Comparison of ENCODE assay signal across 18 cellular contexts in the genomic region with DNA sequence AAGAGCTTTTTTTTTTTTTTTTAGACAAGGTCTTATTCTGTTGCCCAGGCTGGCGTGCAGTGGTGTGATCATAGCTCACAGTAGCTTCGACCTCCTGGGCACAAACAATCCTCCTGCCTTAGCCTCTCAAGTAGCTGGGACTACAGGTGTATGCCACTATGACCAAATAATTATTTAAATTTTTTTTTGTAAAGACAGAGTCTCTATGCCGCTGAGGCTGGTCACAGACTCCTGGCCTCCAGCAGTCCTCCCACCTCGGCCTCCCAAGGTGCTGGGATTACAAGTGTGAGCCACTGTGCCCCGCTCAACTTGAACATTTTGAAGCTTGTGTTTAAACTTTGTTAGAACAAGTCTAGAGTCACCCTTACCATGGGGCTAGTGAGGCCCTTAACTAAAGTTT. TPM values are rescaled to one million over a fixed set of nuclear protein-coding genes. Genes with fewer than 3 reads are reported as not detected.
DNase-seq lines count a peak whose midpoint lies in the region; ATAC-seq, FAIRE-seq and TF ChIP-seq lines count a peak whose summit lies in the region.
"Had no signal": no experiment of that assay in that cellular context is flagged by ENCODE, and none has a peak within 500 bp of the region (broad histone marks: within the 10 kb centered on the region; RNA-seq: fewer than 3 reads in every experiment).

No MANE protein-coding gene starts in this region.

- H4K20me1 ChIP-seq in GM12878 (ENCODE audit: control insufficient read depth, insufficient read depth): no peaks in the 10 kb centered on the region

- peak overlapping the region; percentile 56 for H3K4me2 ChIP-seq in GM12878 (ENCODE audit: control insufficient read depth, insufficient read depth)

- peaks cover 7% of the 10 kb centered on the region for H3K9me3 Mint-ChIP-seq in activated T-cell treated with anti-CD3 and anti-CD28 coated beads, Interleukin-2, amount 50 U/mL, for 4 hours
- H3K9me3 Mint-ChIP-seq in stimulated activated memory B cell treated with anti-CD40 and anti-IgM and Interleukin-4, amounts not matched to agents 10 μg/mL and 1 μg/mL and 100 μg/mL, for 72 hours: no peaks in the 10 kb centered on the region

- no peaks in the 10 kb centered on the region for H3K27me3 Mint-ChIP-seq in activated T-cell treated with anti-CD3 and anti-CD28 coated beads, Interleukin-2, amount 50 U/mL, for 4 hours (ENCODE audit: low read depth)
- no peaks in the 10 kb centered on the region for H3K27me3 Mint-ChIP-seq in stimulated activated memory B cell treated with anti-CD40 and anti-IgM and Interleukin-4, amounts not matched to agents 10 μg/mL and 1 μg/mL and 100 μg/mL, for 72 hours

- POLR2A ChIA-PET in GM12878 (lab: Charles Lee): interaction anchor here (0.7 to 8.8 kb wide), 9 partner anchors 12 to 374 kb away, joined by 3 to 371 read pairs (median 5); a partner anchor contains a TSS

- no peak for TF ChIP-seq CTCF in GM12878 (IDR thresholded peaks at IDR 0.05 in 2 of 3, conservative IDR thresholded peaks at IDR 0.05 in 1 of 3; ENCODE audit: control insufficient read depth in 2 of 3, extremely low read depth in 1 of 3, insufficient read depth in 1 of 3, low read depth in 3 of 3, low read length in 3 of 3)

- peak; percentile 22 to 25 for DNase-seq in activated T-cell treated with anti-CD3 and anti-CD28 coated beads, Interleukin-2, amount 50 U/mL, for 48 hours
- DNase-seq in activated T-cell treated with anti-CD3 and anti-CD28 coated beads, Interleukin-2, amount 50 U/mL, for 4 hours: no peak
- DNase-seq in NAMALWA (ENCODE audit: low spot score) (peak; percentile 22), GM12878 (ENCODE audit: low read depth, low spot score) (no peak), iPS-NIHi7 (ENCODE audit: extremely low spot score) (no peak), posterior cingulate gyrus (no peak)
- no peak for DNase-seq in effector CD4-positive, alpha-beta T cell
- DNase-seq: ACHN, brain microvascular endothelial cell, foreskin keratinocyte, IMR-90, NCI-H1417, sigmoid colon had no signal

- peaks cover 86% of the 10 kb centered on the region for H3K4me1 ChIP-seq in GM12878 (ENCODE audit: control insufficient read depth, insufficient read depth, low read length)

- no peak for ATAC-seq in activated T-cell treated with anti-CD3 and anti-CD28 coated beads, Interleukin-2, amount 50 U/mL, for 4 hours
- no peak for ATAC-seq in GM12878
- no peak for ATAC-seq in stimulated activated memory B cell treated with anti-CD40 and anti-IgM and Interleukin-4, amounts not matched to agents 10 μg/mL and 1 μg/mL and 100 μg/mL, for 72 hours
- ATAC-seq: foreskin keratinocyte had no signal

- CTCF ChIA-PET in GM12878 (lab: Yijun Ruan, JAX): interaction anchor here (0.6 to 8.9 kb wide), 10 partner anchors 12 to 188 kb away, joined by 3 to 239 read pairs (median 6); a partner anchor contains a TSS

- in situ Hi-C loops in GM12878 (cut with MboI): no loop called here

- no peak overlapping the region for H3K4me3 ChIP-seq in GM12878
- H3K4me3 ChIP-seq: lung, sigmoid colon had no signal

- H3K9me3 ChIP-seq in GM12878 (replicated peaks; ENCODE audit: control insufficient read depth, insufficient read depth, low read length): no peaks in the 10 kb centered on the region
- H3K9me3 ChIP-seq: sigmoid colon had no signal

- peaks cover 18% of the 10 kb centered on the region for H3K79me2 ChIP-seq in GM12878 (ENCODE audit: control insufficient read depth, insufficient read depth, low read length)

- H3K27me3 ChIP-seq in GM12878 (replicated peaks in 1 of 2; ENCODE audit: control insufficient read depth in 2 of 2, insufficient read depth in 2 of 2, low read length in 1 of 2): no peaks in the 10 kb centered on the region
- H3K27me3 ChIP-seq: brain microvascular endothelial cell, foreskin keratinocyte, sigmoid colon had no signal

- RAD21 ChIA-PET in GM12878 (lab: Charles Lee; ENCODE audit: unreplicated experiment): interaction anchor here (1.2 to 9.9 kb wide), 15 partner anchors 11 to 382 kb away, joined by 5 to 542 read pairs (median 10); a partner anchor contains a TSS

- H3K4me3 Mint-ChIP-seq in activated T-cell treated with anti-CD3 and anti-CD28 coated beads, Interleukin-2, amount 50 U/mL, for 4 hours: no peak overlapping the region
- H3K4me3 Mint-ChIP-seq in stimulated activated memory B cell treated with anti-CD40 and anti-IgM and Interleukin-4, amounts not matched to agents 10 μg/mL and 1 μg/mL and 100 μg/mL, for 72 hours: no peak overlapping the region
- H3K4me3 Mint-ChIP-seq: neural crest cell had no signal

- BruUV-seq in GM12878 (replicated peaks; lab: Mats Ljungman, UMichigan): no TSS peak

- SMC1A ChIA-PET in GM12878 (lab: Charles Lee; ENCODE audit: uncharacterized antibody, unreplicated experiment): interaction anchor here (1.1 to 12.4 kb wide), 23 partner anchors 10 to 380 kb away, joined by 3 to 284 read pairs (median 12); a partner anchor contains a TSS

- H3K36me3 ChIP-seq in GM12878 (ENCODE audit: control insufficient read depth in 2 of 2, insufficient read depth in 2 of 2, low read length in 1 of 2): no peaks in the 10 kb centered on the region
- H3K36me3 ChIP-seq: brain microvascular endothelial cell, sigmoid colon had no signal

- 35% methylated on average over 5 of the region's 5 CpGs for WGBS in GM12878 (ENCODE audit: insufficient coverage, insufficient replicate concordance, low lambda C conversion rate, missing lambda C conversion rate)

- intact Hi-C loops in GM12878 (cut with micrococcal nuclease; ENCODE audit: unreplicated experiment): loop anchor here (5.0 kb wide), 1 partner anchor 347 kb away; a partner anchor contains a TSS
- intact Hi-C loops in posterior cingulate gyrus (cut with DNase I): no loop called here

- H3K27ac Mint-ChIP-seq in stimulated activated memory B cell treated with anti-CD40 and anti-IgM and Interleukin-4, amounts not matched to agents 10 μg/mL and 1 μg/mL and 100 μg/mL, for 72 hours: peak overlapping the region; percentile 86

- TF ChIP-seq POLR2A in GM12878 (IDR thresholded peaks at IDR 0.05; ENCODE audit: low read depth, low read length): no peak

- H3K36me3 Mint-ChIP-seq in activated T-cell treated with anti-CD3 and anti-CD28 coated beads, Interleukin-2, amount 50 U/mL, for 4 hours (ENCODE audit: insufficient read depth): peaks cover 7% of the 10 kb centered on the region
- no peaks in the 10 kb centered on the region for H3K36me3 Mint-ChIP-seq in stimulated activated memory B cell treated with anti-CD40 and anti-IgM and Interleukin-4, amounts not matched to agents 10 μg/mL and 1 μg/mL and 100 μg/mL, for 72 hours

- peak overlapping the region; percentile 87 for H3K9ac ChIP-seq in GM12878 (ENCODE audit: control insufficient read depth, insufficient read depth, low read length)

- peaks cover 95% of the 10 kb centered on the region for H3K4me1 Mint-ChIP-seq in activated T-cell treated with anti-CD3 and anti-CD28 coated beads, Interleukin-2, amount 50 U/mL, for 4 hours (ENCODE audit: low read depth)
- peaks cover 96% of the 10 kb centered on the region for H3K4me1 Mint-ChIP-seq in stimulated activated memory B cell treated with anti-CD40 and anti-IgM and Interleukin-4, amounts not matched to agents 10 μg/mL and 1 μg/mL and 100 μg/mL, for 72 hours

- no peak for FAIRE-seq in GM12878 (lab: Jason Lieb, UNC)
- FAIRE-seq: D721Med, H54 had no signal

- no peak for TF ChIP-seq EP300 in GM12878 (IDR thresholded peaks at IDR 0.05; ENCODE audit: borderline replicate concordance in 1 of 2, control insufficient read depth in 1 of 2, low read depth in 2 of 2, low read length in 2 of 2)

- H3K27ac ChIP-seq in GM12878 (ENCODE audit: control insufficient read depth, insufficient read depth): peak overlapping the region; percentile 100
- H3K27ac ChIP-seq: brain microvascular endothelial cell, foreskin keratinocyte, sigmoid colon had no signal

- no peak for TF ChIP-seq RAD21 in GM12878 (IDR thresholded peaks at IDR 0.05; ENCODE audit: insufficient read depth, low read depth, low read length)

- no peak overlapping the region for H2AFZ ChIP-seq in GM12878 (ENCODE audit: control insufficient read depth, low read depth, low read length)

RNA-seq across cellular contexts. Expression of a gene that starts 8.6 kb away (rescaled TPM):
- total RNA-seq in activated T-cell treated with anti-CD3 and anti-CD28 coated beads, Interleukin-2, amount 50 U/mL, for 4 hours: 1 to 10 TPM; 1.2 to 2.3 (median 1.8) TPM
- total RNA-seq in GM12878 (2013; cell fraction: nucleolus; rRNA removed): 87.3 and 102 TPM in 2 replicates
- total RNA-seq in GM12878 (2014; rRNA removed): 92.1 and 115 TPM in 2 replicates
- 88.8 and 105 TPM in 2 replicates for total RNA-seq in GM12878 (2014; rRNA removed; fragmentation: Illumina TruSeq; extraction: Trizol)
- 72.1 and 95.0 TPM in 2 replicates for total RNA-seq in GM12878 (2021)
- polyA plus RNA-seq in GM12878 (2011; ENCODE audit: low read depth): 120 TPM
- 508 and 715 TPM in 2 replicates for polyA plus RNA-seq in GM12878 (2011; rRNA removed)
- 197 and 261 TPM in 2 replicates for polyA plus RNA-seq in GM12878 (2011; cell fraction: cytosol; rRNA removed)
- 117 and 171 TPM in 2 replicates for polyA plus RNA-seq in GM12878 (2011; cell fraction: nucleus; rRNA removed)
- 69.1 and 111 TPM in 2 replicates for polyA plus RNA-seq in GM12878 (2012)
- polyA plus RNA-seq in GM12878 (2014; fragmentation: Illumina TruSeq; extraction: Trizol): 124 and 170 TPM in 2 replicates
- 100 to 1,000 TPM; 151 to 216 TPM for polyA plus RNA-seq in GM12878 (2014; fragmentation: Nextera tagmentation; extraction: Ambion mirVana)
- 73.5 and 105 TPM in 2 replicates for polyA plus RNA-seq in GM12878 (2014; rRNA removed)
- polyA plus RNA-seq in GM12878 (2016; fragmentation: Nextera tagmentation; extraction: Ambion mirVana): 10 to 100 TPM; 37.1 to 39.3 TPM
- 176 and 187 TPM in 2 replicates for polyA minus RNA-seq in GM12878 (2011; rRNA and poly(A)+ RNA removed)
- polyA minus RNA-seq in GM12878 (2011; cell fraction: cytosol; rRNA and poly(A)+ RNA removed): 36.6 and 47.4 TPM in 2 replicates
- polyA minus RNA-seq in GM12878 (2011; cell fraction: nucleus; rRNA and poly(A)+ RNA removed): 123 and 150 TPM in 2 replicates
- total RNA-seq: neural crest cell had no signal

RNA-seq across cellular contexts. Expression of a gene that starts 18.5 kb away (rescaled TPM):
- total RNA-seq in activated T-cell treated with anti-CD3 and anti-CD28 coated beads, Interleukin-2, amount 50 U/mL, for 4 hours: 100 to 1,000 TPM; 127 to 158 (median 134) TPM
- 483 and 497 TPM in 2 replicates for total RNA-seq in GM12878 (2013; cell fraction: nucleolus; rRNA removed)
- total RNA-seq in GM12878 (2014; rRNA removed) (164 and 170 TPM in 2 replicates), GM12878 (2014; rRNA removed; fragmentation: Illumina TruSeq; extraction: Trizol) (187 and 196 TPM in 2 replicates), GM12878 (2021) (164 and 166 TPM in 2 replicates)
- polyA plus RNA-seq in GM12878 (2011; ENCODE audit: low read depth): 73.7 TPM
- polyA plus RNA-seq in GM12878 (2011; rRNA removed) (299 and 375 TPM in 2 replicates), GM12878 (2014; fragmentation: Illumina TruSeq; extraction: Trizol) (193 and 221 TPM in 2 replicates), GM12878 (2014; fragmentation: Nextera tagmentation; extraction: Ambion mirVana) (100 to 1,000 TPM; 149 to 200 TPM), GM12878 (2014; rRNA removed) (149 and 157 TPM in 2 replicates), GM12878 (2016; fragmentation: Nextera tagmentation; extraction: Ambion mirVana) (100 to 1,000 TPM; 162 to 179 TPM)
- polyA plus RNA-seq in GM12878 (2011; cell fraction: cytosol; rRNA removed): 278 and 313 TPM in 2 replicates
- polyA plus RNA-seq in GM12878 (2011; cell fraction: nucleus; rRNA removed): 458 and 613 TPM in 2 replicates
- polyA plus RNA-seq in GM12878 (2012): 75.3 and 147 TPM in 2 replicates
- 404 and 526 TPM in 2 replicates for polyA minus RNA-seq in GM12878 (2011; rRNA and poly(A)+ RNA removed)
- polyA minus RNA-seq in GM12878 (2011; cell fraction: cytosol; rRNA and poly(A)+ RNA removed): 128 and 168 TPM in 2 replicates
- 708 and 882 TPM in 2 replicates for polyA minus RNA-seq in GM12878 (2011; cell fraction: nucleus; rRNA and poly(A)+ RNA removed)
- total RNA-seq: neural crest cell had no signal

Comparison
In these comparisons a context has a peak if more than half of its experiments do, and no peak if none do; other contexts are left out.
1. DNase-seq: peak in activated T-cell treated with anti-CD3 and anti-CD28 coated beads, Interleukin-2, amount 50 U/mL, for 48 hours (2 of 2) and NAMALWA (single experiment); none in activated T-cell treated with anti-CD3 and anti-CD28 coated beads, Interleukin-2, amount 50 U/mL, for 4 hours (single experiment), GM12878 (single experiment), iPS-NIHi7 (single experiment), effector CD4-positive, alpha-beta T cell (single experiment) and posterior cingulate gyrus (0 of 10).
2. RNA of a gene that starts 8.6 kb away (total RNA-seq): 72.1 to 115 TPM in GM12878; 1.2 to 2.3 TPM in activated T-cell treated with anti-CD3 and anti-CD28 coated beads, Interleukin-2, amount 50 U/mL, for 4 hours; every median in the first group is over 10 times any median in the second.